Comparison of ENCODE assay signal across 10 cellular contexts in genomic region chr22:25623310-25623734, GRCh38. TPM values are rescaled to one million over a fixed set of nuclear protein-coding genes. Genes with fewer than 3 reads are reported as not detected.
DNase-seq lines count a peak whose midpoint lies in the region; ATAC-seq and TF ChIP-seq lines count a peak whose summit lies in the region.
"Had no signal": no experiment of that assay in that cellular context is flagged by ENCODE, and none has a peak within 500 bp of the region (broad histone marks: within the 10 kb centered on the region; RNA-seq: fewer than 3 reads in every experiment).

No MANE protein-coding gene starts in this region.

- no peaks in the 10 kb centered on the region for H3K79me1 ChIP-seq in H9 (ENCODE audit: insufficient read depth, low read depth, low read length, poor library complexity, severe bottlenecking)

- H3K27me3 Mint-ChIP-seq in activated T-helper 2 cell treated with anti-CD3 and anti-CD28 coated beads, Interferon-gamma antibody, Interleukin-2, Interleukin-4, amounts not matched to agents 10 μg/mL and 5 μg/mL and 100 μg/mL, durations not matched to agents 14 hours and 24 hours and 36 hours (ENCODE audit: low read depth) = no peaks in the 10 kb centered on the region
- no peaks in the 10 kb centered on the region for H3K27me3 Mint-ChIP-seq in H9 (ENCODE audit: low read depth)

- H3K9me3 Mint-ChIP-seq in activated T-helper 2 cell treated with anti-CD3 and anti-CD28 coated beads, Interferon-gamma antibody, Interleukin-2, Interleukin-4, amounts not matched to agents 10 μg/mL and 5 μg/mL and 100 μg/mL, durations not matched to agents 14 hours and 24 hours and 36 hours = no peaks in the 10 kb centered on the region
- no peaks in the 10 kb centered on the region for H3K9me3 Mint-ChIP-seq in H9

- no peak overlapping the region for H3K56ac ChIP-seq in H9 (ENCODE audit: insufficient read length, low read depth, low read length)

- no peak overlapping the region for H2BK15ac ChIP-seq in H9 (ENCODE audit: low read depth, low read length)

- H3K4me1 ChIP-seq in H9 (ENCODE audit: insufficient read depth, low read length) = peaks cover 11% of the 10 kb centered on the region; the same call in 1 of the 2 replicates

- peak overlapping the region; percentile 45 for H3K27ac Mint-ChIP-seq in activated T-helper 2 cell treated with anti-CD3 and anti-CD28 coated beads, Interferon-gamma antibody, Interleukin-2, Interleukin-4, amounts not matched to agents 10 μg/mL and 5 μg/mL and 100 μg/mL, durations not matched to agents 14 hours and 24 hours and 36 hours
- peak overlapping the region in 1 of 3 experiments; percentile 12; a peak in 2 of 7 replicates for H3K27ac Mint-ChIP-seq in H9

- intact Hi-C loops in activated T-helper 2 cell treated with anti-CD3 and anti-CD28 coated beads, Interferon-gamma antibody, Interleukin-2, Interleukin-4, amounts not matched to agents 10 μg/mL and 5 μg/mL and 100 μg/mL, durations not matched to agents 14 hours and 24 hours and 36 hours (cut with micrococcal nuclease) = loop anchor here (2.0 to 10.0 kb wide), 3 partner anchors 49 to 139 kb away; no protein-coding TSS in a partner anchor

- no peaks in the 10 kb centered on the region for H4K20me1 ChIP-seq in H9 (ENCODE audit: control insufficient read depth, insufficient read depth, insufficient read length)

- no peak overlapping the region for H4K5ac ChIP-seq in H9 (ENCODE audit: insufficient read length, low read depth, low read length)

- H3K27ac ChIP-seq in H9 (ENCODE audit: insufficient read length, low read depth, low read length) = no peak overlapping the region
- H3K27ac ChIP-seq: neutrophil had no signal

- no peak overlapping the region for H2BK12ac ChIP-seq in H9 (ENCODE audit: insufficient read length, low read depth, low read length)

- peaks cover 43% of the 10 kb centered on the region for H3K36me3 Mint-ChIP-seq in activated T-helper 2 cell treated with anti-CD3 and anti-CD28 coated beads, Interferon-gamma antibody, Interleukin-2, Interleukin-4, amounts not matched to agents 10 μg/mL and 5 μg/mL and 100 μg/mL, durations not matched to agents 14 hours and 24 hours and 36 hours (ENCODE audit: low read depth)
- H3K36me3 Mint-ChIP-seq in H9 (ENCODE audit: insufficient read depth in 1 of 3, low read depth in 3 of 3) = peaks cover 0 to 10% (median 5%) of the 10 kb centered on the region in 3 experiments; a peak in 5 of 7 replicates

- no peak for DNase-seq in activated T-helper 2 cell treated with anti-CD3 and anti-CD28 coated beads, Interferon-gamma antibody, Interleukin-2, Interleukin-4, amounts not matched to agents 10 μg/mL and 5 μg/mL and 100 μg/mL, durations not matched to agents 14 hours and 24 hours and 36 hours (ENCODE audit: low spot score)
- no peak for DNase-seq in medulla oblongata (ENCODE audit: extremely low spot score)
- no peak for DNase-seq in H9
- no peak for DNase-seq in NAMALWA (ENCODE audit: low spot score)
- DNase-seq: NCI-H1105 treated with DMSO at 0.1 percent for 48 hours had no signal

- H2BK5ac ChIP-seq in H9 (ENCODE audit: insufficient read length, low read length) = no peak overlapping the region

- H3K4me1 Mint-ChIP-seq in activated T-helper 2 cell treated with anti-CD3 and anti-CD28 coated beads, Interferon-gamma antibody, Interleukin-2, Interleukin-4, amounts not matched to agents 10 μg/mL and 5 μg/mL and 100 μg/mL, durations not matched to agents 14 hours and 24 hours and 36 hours (ENCODE audit: low read depth) = peaks cover 59% of the 10 kb centered on the region
- peaks cover 47 to 51% of the 10 kb centered on the region in 2 experiments for H3K4me1 Mint-ChIP-seq in H9

- no peak overlapping the region for H2AK5ac ChIP-seq in H9 (ENCODE audit: insufficient read length, low read length)

- no peak overlapping the region for H3K18ac ChIP-seq in H9 (ENCODE audit: insufficient read length, low read depth, low read length)

- no peak overlapping the region for H2AFZ ChIP-seq in H9 (ENCODE audit: low read length)

- no peak overlapping the region for H3K23ac ChIP-seq in H9 (ENCODE audit: insufficient read length, low read depth, low read length)

- H3K4me2 ChIP-seq in H9 (ENCODE audit: insufficient read depth, insufficient read length, low read length) = no peak overlapping the region

- H3T11ph ChIP-seq in H9 (ENCODE audit: low read length) = no peak overlapping the region

- no peaks in the 10 kb centered on the region for H3K27me3 ChIP-seq in H9 (ENCODE audit: insufficient read depth, low read length)
- H3K27me3 ChIP-seq: neutrophil had no signal

- H3K14ac ChIP-seq in H9 (ENCODE audit: insufficient read depth, low read length) = no peak overlapping the region

- H3K9me3 ChIP-seq in H9 (ENCODE audit: control insufficient read depth, low read depth, low read length) = no peaks in the 10 kb centered on the region
- H3K9me3 ChIP-seq: neutrophil had no signal

- no peak overlapping the region for H4K8ac ChIP-seq in H9 (replicated peaks; ENCODE audit: insufficient read length, low read depth, low read length)

- H3K9ac ChIP-seq in H9 (ENCODE audit: extremely low read depth, insufficient read length, low read length) = no peak overlapping the region

- TF ChIP-seq CTCF in H9 (conservative IDR thresholded peaks at IDR 0.05) = no peak

- H2BK20ac ChIP-seq in H9 (ENCODE audit: low read depth, low read length, poor library complexity, severe bottlenecking) = no peak overlapping the region

- H3K79me2 ChIP-seq in H9 (ENCODE audit: insufficient read depth, low read length) = no peaks in the 10 kb centered on the region

- H2BK120ac ChIP-seq in H9 (ENCODE audit: low read depth, low read length, poor library complexity, severe bottlenecking) = no peak overlapping the region

- H4K91ac ChIP-seq in H9 (ENCODE audit: insufficient read length, low read depth, low read length) = no peak overlapping the region

- no peak overlapping the region for H3K4me3 Mint-ChIP-seq in activated T-helper 2 cell treated with anti-CD3 and anti-CD28 coated beads, Interferon-gamma antibody, Interleukin-2, Interleukin-4, amounts not matched to agents 10 μg/mL and 5 μg/mL and 100 μg/mL, durations not matched to agents 14 hours and 24 hours and 36 hours (ENCODE audit: low read depth)
- H3K4me3 Mint-ChIP-seq in H9 = no peak overlapping the region

- peak; percentile 83 for ATAC-seq in GM18517 (IDR thresholded peaks at IDR 0.05; ENCODE audit: unreplicated experiment)
- ATAC-seq in GM19452 (IDR thresholded peaks at IDR 0.05; ENCODE audit: unreplicated experiment) = peak; percentile 88
- peak; percentile 80 for ATAC-seq in HG03175 (IDR thresholded peaks at IDR 0.05; ENCODE audit: unreplicated experiment)
- no peak for ATAC-seq in HG03521 (IDR thresholded peaks at IDR 0.05; ENCODE audit: unreplicated experiment)

- no peaks in the 10 kb centered on the region for H3K23me2 ChIP-seq in H9 (ENCODE audit: insufficient read length, low read depth, low read length, poor library complexity, severe bottlenecking)

- no CpG with 5 or more reads among the region's 8 CpGs for WGBS in H9 (ENCODE audit: extremely low coverage, insufficient read length, low lambda C conversion rate)

- no peak overlapping the region for H3K4ac ChIP-seq in H9 (ENCODE audit: low read depth, low read length)

RNA-seq across cellular contexts. Expression of gene GRK3, which starts 58.8 kb away (rescaled TPM):
- 60.2 and 61.4 TPM in 2 replicates for total RNA-seq in activated T-helper 2 cell treated with anti-CD3 and anti-CD28 coated beads, Interferon-gamma antibody, Interleukin-2, Interleukin-4, amounts not matched to agents 10 μg/mL and 5 μg/mL and 100 μg/mL, durations not matched to agents 14 hours and 24 hours and 36 hours
- 22.8 and 23.9 TPM in 2 replicates for total RNA-seq in H9 (2021)
